11 cellular contexts compared by ENCODE assay signal in the genomic region with DNA sequence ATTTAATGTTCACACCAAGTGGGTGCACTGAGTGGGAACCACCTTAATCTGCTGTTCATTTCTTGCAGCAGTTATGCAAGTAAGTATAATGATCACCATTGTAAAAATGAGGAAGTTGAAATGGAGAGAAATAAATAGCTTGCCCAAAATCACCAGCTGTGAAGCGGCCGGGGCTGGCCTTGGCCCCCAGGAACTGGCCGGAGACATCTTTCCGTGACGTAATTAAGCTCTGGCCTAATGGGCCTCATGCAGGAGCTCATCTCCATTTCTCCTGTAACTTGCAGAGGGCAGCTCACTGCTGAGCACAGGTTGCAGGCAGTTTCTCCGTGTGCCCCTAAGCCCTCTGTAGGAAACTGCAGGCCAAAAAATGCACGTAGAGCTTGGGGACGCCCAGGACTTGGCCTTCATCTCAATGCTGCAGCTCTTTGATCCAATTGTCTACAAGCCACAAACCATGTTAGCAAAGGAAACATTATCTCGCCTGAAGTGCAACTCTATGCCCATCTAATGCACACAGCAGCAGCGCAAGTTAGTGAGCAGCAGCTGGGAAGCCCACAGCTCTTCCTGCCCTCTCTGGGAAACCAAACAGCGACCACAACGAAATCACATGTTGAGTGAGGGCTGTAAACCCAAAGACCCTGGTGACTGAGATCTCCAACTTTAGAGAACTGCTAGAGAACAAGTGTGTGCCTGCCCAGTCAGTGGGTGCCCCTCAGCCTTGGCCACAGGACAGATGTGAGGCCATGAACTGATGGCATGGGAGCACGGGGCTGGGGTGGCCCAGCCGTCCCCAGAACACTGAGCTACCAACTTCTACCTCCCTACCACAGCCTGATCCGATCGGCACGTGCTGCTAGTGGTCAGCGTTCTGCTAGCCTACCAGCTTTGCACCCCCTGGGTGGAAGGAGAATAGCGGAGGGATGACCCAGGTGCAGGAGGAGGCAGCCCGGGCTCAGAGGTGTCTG. TPM values are rescaled to one million over a fixed set of nuclear protein-coding genes. Genes with fewer than 3 reads are reported as not detected.
DNase-seq lines count a peak whose midpoint lies in the region; ATAC-seq, FAIRE-seq and TF ChIP-seq lines count a peak whose summit lies in the region.
"Had no signal": no experiment of that assay in that cellular context is flagged by ENCODE, and none has a peak within 500 bp of the region (broad histone marks: within the 10 kb centered on the region; RNA-seq: fewer than 3 reads in every experiment).

No MANE protein-coding gene starts in this region.

- WGBS in adrenal gland, 4 donors = 41 to 62% (median 59%) methylated on average over 12 to 20 of the region's 20 CpGs

- no peak for FAIRE-seq in GM19239 (lab: Jason Lieb, UNC)

- H3K36me3 ChIP-seq in adrenal gland (replicated peaks in 1 of 2) = no peaks in the 10 kb centered on the region

- H3K4me1 ChIP-seq in adrenal gland (replicated peaks in 1 of 2) = peaks cover 0 to 13% of the 10 kb centered on the region in 2 donors
- no peaks in the 10 kb centered on the region for H3K4me1 ChIP-seq in foreskin keratinocyte

- ATAC-seq in HG03103 (IDR thresholded peaks at IDR 0.05; ENCODE audit: low read depth, unreplicated experiment) (peak; percentile 69), foreskin keratinocyte (no peak)

- intact Hi-C loops in adrenal gland (cut with DNase I) = no loop called here

- DNase-seq in AG20443 (ENCODE audit: low spot score) (peak; percentile 5), GM19239 (ENCODE audit: insufficient read length, low spot score) (peak; percentile 41), adrenal gland (peak; percentile 55 to 85 (median 80)), HuH-7 (ENCODE audit: low spot score) (no peak), foreskin keratinocyte (no peak), NCI-H446 treated with DMSO at 0.1 percent for 48 hours (lab: John Stamatoyannopoulos, UW) (no peak), NCI-H146 treated with DMSO at 0.1 percent for 48 hours (lab: John Stamatoyannopoulos, UW; ENCODE audit: unreplicated experiment) (no peak)
- DNase-seq: activated effector memory CD4-positive, alpha-beta T cell treated with anti-CD3 and anti-CD28 coated beads, Interleukin-2, amount 50 U/mL, for 16 hours; hippocampal formation; NCI-H1694 had no signal

- TF ChIP-seq POLR2A in adrenal gland (IDR thresholded peaks at IDR 0.05) = no peak

- H3K27ac ChIP-seq in adrenal gland = peak overlapping the region in 1 of 5 donors; percentile 53
- H3K27ac ChIP-seq in foreskin keratinocyte = no peak overlapping the region

- H3K27me3 ChIP-seq in adrenal gland = no peaks in the 10 kb centered on the region
- H3K27me3 ChIP-seq in foreskin keratinocyte = peaks cover 2% of the 10 kb centered on the region

- TF ChIP-seq CTCF in adrenal gland (IDR thresholded peaks at IDR 0.05) (no peak), foreskin keratinocyte (conservative IDR thresholded peaks at IDR 0.05) (no peak)

- H3K4me3 ChIP-seq in adrenal gland = no peak overlapping the region

- H3K9me3 ChIP-seq in adrenal gland (replicated peaks in 1 of 3) = no peaks in the 10 kb centered on the region

RNA-seq across cellular contexts. Expression of gene APCDD1, which starts 28.8 kb away (rescaled TPM):
- total RNA-seq in adrenal gland (10 to 100 TPM in 7 of 8 donors, 1 to 10 TPM in 1; 7.9 to 62.2 (median 29.1) TPM), foreskin keratinocyte (2.8 and 5.6 TPM in 2 replicates)
- polyA plus RNA-seq in adrenal gland (10 to 100 TPM; 13.1 to 18.3 (median 13.1) TPM), foreskin keratinocyte (2.0 and 4.8 TPM in 2 replicates)

RNA-seq across cellular contexts. Expression of gene NAPG, which starts 42.6 kb away (rescaled TPM):
- total RNA-seq in adrenal gland (10 to 100 TPM; 23.6 to 60.2 (median 42.1) TPM), foreskin keratinocyte (28.3 and 28.6 TPM in 2 replicates)
- polyA plus RNA-seq in adrenal gland (10 to 100 TPM; 17.0 to 38.2 (median 17.6) TPM), foreskin keratinocyte (9.5 and 11.1 TPM in 2 replicates)

Comparison
In these comparisons a context has a peak if more than half of its experiments do, and no peak if none do; other contexts are left out.
1. DNase-seq: peak in AG20443 (single experiment), GM19239 (single experiment) and adrenal gland (7 of 7); none in HuH-7 (single experiment), foreskin keratinocyte (0 of 2), NCI-H446 treated with DMSO at 0.1 percent for 48 hours (single experiment) and NCI-H146 treated with DMSO at 0.1 percent for 48 hours (single experiment).